In genomic region chr11:64842366-64842759, GRCh38 we compare ENCODE assay signal across 13 cellular contexts. TPM values are rescaled to one million over a fixed set of nuclear protein-coding genes. Genes with fewer than 3 reads are reported as not detected.
DNase-seq lines count a peak whose midpoint lies in the region; ATAC-seq, FAIRE-seq and TF ChIP-seq lines count a peak whose summit lies in the region.
"Had no signal": no experiment of that assay in that cellular context is flagged by ENCODE, and none has a peak within 500 bp of the region (broad histone marks: within the 10 kb centered on the region; RNA-seq: fewer than 3 reads in every experiment).

No MANE protein-coding gene starts in this region.

- POLR2A ChIA-PET in CD4-positive, alpha-beta T cell (lab: Charles Lee): no interaction called here

- H3K4me1 Mint-ChIP-seq in CD4-positive, alpha-beta T cell (ENCODE audit: low read depth): peaks cover 24% of the 10 kb centered on the region

- no peak overlapping the region for H2AFZ ChIP-seq in osteoblast (ENCODE audit: low read length)

- peaks cover 5% of the 10 kb centered on the region for H3K36me3 Mint-ChIP-seq in CD4-positive, alpha-beta T cell (ENCODE audit: low read depth)

- no peaks in the 10 kb centered on the region for H3K9me3 Mint-ChIP-seq in CD4-positive, alpha-beta T cell

- no peaks in the 10 kb centered on the region for H3K79me2 ChIP-seq in osteoblast (ENCODE audit: insufficient read depth, low read length)

- H4K20me1 ChIP-seq in osteoblast (ENCODE audit: insufficient read depth, low read length): peaks cover 2% of the 10 kb centered on the region

- CTCF ChIA-PET in CD4-positive, alpha-beta T cell (lab: Charles Lee): no interaction called here

- H3K4me3 ChIP-seq in epithelial cell of esophagus (ENCODE audit: low read length) (peak overlapping the region; percentile 82), osteoblast (ENCODE audit: insufficient read depth, low read length) (no peak overlapping the region)

- FAIRE-seq in H54 (lab: Jason Lieb, UNC): no peak
- FAIRE-seq: colon had no signal

- intact Hi-C loops in CD4-positive, alpha-beta T cell (cut with DNase I, micrococcal nuclease): loop anchor here in 1 of 2 experiments (5.0 to 10.0 kb wide), 3 partner anchors 35 to 242 kb away; partner anchors contain the start of genes CDCA5 and ZFPL1

- TF ChIP-seq POLR2A in H54 (IDR thresholded peaks at IDR 0.05; ENCODE audit: low read depth, low read length): no peak

- H3K27me3 ChIP-seq in CD4-positive, alpha-beta T cell (ENCODE audit: control insufficient read depth, insufficient read depth, low read length): no peaks in the 10 kb centered on the region
- H3K27me3 ChIP-seq in osteoblast (ENCODE audit: insufficient read depth, low read length): no peaks in the 10 kb centered on the region

- no peak overlapping the region for H3K4me2 ChIP-seq in osteoblast (ENCODE audit: insufficient read depth, low read length)

- H3K9me3 ChIP-seq in CD4-positive, alpha-beta T cell (ENCODE audit: control insufficient read depth, low read length): no peaks in the 10 kb centered on the region
- H3K9me3 ChIP-seq in osteoblast (ENCODE audit: low read depth, low read length): no peaks in the 10 kb centered on the region

- H3K4me1 ChIP-seq in osteoblast (ENCODE audit: insufficient read depth, low read length): no peaks in the 10 kb centered on the region

- ATAC-seq in CD4-positive, alpha-beta T cell (ENCODE audit: poor library complexity): no peak
- ATAC-seq in HG03460 (IDR thresholded peaks at IDR 0.05; ENCODE audit: unreplicated experiment): no peak
- ATAC-seq: SK-N-SH treated with all-trans-retinoic acid at 6 μM for 48 hours had no signal

- no peak for TF ChIP-seq CTCF in CD4-positive, alpha-beta T cell (IDR thresholded peaks at IDR 0.05)
- TF ChIP-seq CTCF in epithelial cell of esophagus (IDR thresholded peaks at IDR 0.05; ENCODE audit: insufficient read depth, low read depth, low read length, missing control alignments) (no peak), osteoblast (IDR thresholded peaks at IDR 0.05; ENCODE audit: extremely low read depth, low read depth, low read length) (no peak)

- no peak overlapping the region for H3K27ac ChIP-seq in CD4-positive, alpha-beta T cell (ENCODE audit: low read depth, low read length)
- H3K27ac ChIP-seq in osteoblast (ENCODE audit: low read depth, low read length): no peak overlapping the region

- peak overlapping the region; percentile 15 for H3K4me3 Mint-ChIP-seq in CD4-positive, alpha-beta T cell

- H3K27ac Mint-ChIP-seq in CD4-positive, alpha-beta T cell: no peak overlapping the region

- no peaks in the 10 kb centered on the region for H3K27me3 Mint-ChIP-seq in CD4-positive, alpha-beta T cell

- DNase-seq in CD4-positive, alpha-beta T cell: no peak
- DNase-seq in NCI-H69 (lab: John Stamatoyannopoulos, UW): peak; percentile 35
- DNase-seq in epithelial cell of esophagus (ENCODE audit: low read depth): peak; percentile 50
- DNase-seq in osteoblast (ENCODE audit: insufficient read length, low spot score, missing footprints): peak; percentile 86
- DNase-seq in H54 (ENCODE audit: insufficient read length, low spot score): no peak
- no peak for DNase-seq in NCI-H748 treated with DMSO at 0.1 percent for 48 hours (lab: John Stamatoyannopoulos, UW)
- no peak for DNase-seq in T-helper 9 cell
- DNase-seq: activated CD4-positive, CD25-positive, alpha-beta regulatory T cell; NCI-H2081 treated with DMSO at 0.1 percent for 48 hours; NK-92 treated with Interleukin-12 subunit alpha and Interleukin-12 subunit beta, amount 100 ng/mL, for 24 hours had no signal

- no peaks in the 10 kb centered on the region for H3K36me3 ChIP-seq in osteoblast (ENCODE audit: insufficient read depth, low read length)

RNA-seq across cellular contexts. Expression of gene CDC42BPG, which starts 2.1 kb away (rescaled TPM):
- total RNA-seq in CD4-positive, alpha-beta T cell: 1 to 10 TPM; 6.9 to 9.7 TPM
- under 0.01 and 0.29 TPM in 2 replicates for total RNA-seq in osteoblast

RNA-seq across cellular contexts. Expression of gene MEN1, which starts 32.0 kb away (rescaled TPM):
- total RNA-seq in CD4-positive, alpha-beta T cell: 10 to 100 TPM; 16.4 to 17.7 TPM
- total RNA-seq in osteoblast: 12.3 and 13.3 TPM in 2 replicates

RNA-seq across cellular contexts. Expression of gene EHD1, which starts 36.1 kb away (rescaled TPM):
- total RNA-seq in CD4-positive, alpha-beta T cell: 100 to 1,000 TPM; 132 to 139 TPM
- total RNA-seq in osteoblast: 51.3 and 51.4 TPM in 2 replicates

RNA-seq across cellular contexts. Expression of gene MAP4K2, which starts 39.3 kb away (rescaled TPM):
- 10 to 100 TPM; 71.9 to 74.1 TPM for total RNA-seq in CD4-positive, alpha-beta T cell
- 6.2 and 9.8 TPM in 2 replicates for total RNA-seq in osteoblast

Comparison
In these comparisons a context has a peak if more than half of its experiments do, and no peak if none do; other contexts are left out.
1. DNase-seq: peak in NCI-H69 (single experiment), epithelial cell of esophagus (single experiment) and osteoblast (single experiment); none in CD4-positive, alpha-beta T cell (0 of 10), H54 (single experiment), NCI-H748 treated with DMSO at 0.1 percent for 48 hours (single experiment) and T-helper 9 cell (single experiment).